ENCODE assay signal across 12 cellular contexts in the genomic region with DNA sequence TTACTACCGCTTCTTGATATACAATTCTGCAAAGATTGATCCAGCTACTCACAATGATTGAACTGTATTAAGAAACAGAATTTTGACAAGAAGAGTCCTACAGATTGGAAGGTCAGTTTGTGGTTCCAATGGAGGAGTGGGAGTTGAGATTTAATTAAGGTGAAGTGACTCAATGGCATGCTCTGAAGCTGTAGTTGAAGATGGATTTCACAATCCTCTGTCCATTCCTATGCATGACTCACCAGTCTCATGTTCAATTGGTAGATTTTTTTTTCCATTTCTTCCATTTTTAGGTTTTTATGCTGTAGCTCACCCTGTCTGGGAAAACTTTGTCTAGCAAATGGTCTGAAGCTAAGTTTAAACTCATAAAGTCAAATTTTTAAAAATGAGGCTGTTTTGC.
DNase-seq lines count a peak whose midpoint lies in the region; ATAC-seq, FAIRE-seq and TF ChIP-seq lines count a peak whose summit lies in the region.
"Had no signal": no experiment of that assay in that cellular context is flagged by ENCODE, and none has a peak within 500 bp of the region (broad histone marks: within the 10 kb centered on the region; RNA-seq: fewer than 3 reads in every experiment).

No MANE protein-coding gene starts in this region.

- no peak overlapping the region for H2AFZ ChIP-seq in HepG2 (ENCODE audit: low read length)

- H3K27me3 ChIP-seq in HepG2 (ENCODE audit: control insufficient read depth in 1 of 2, insufficient read depth in 2 of 2, low read length in 2 of 2), result no peaks in the 10 kb centered on the region; a peak in 1 of 5 replicates

- H3K4me1 ChIP-seq in HepG2 (ENCODE audit: insufficient read depth, low read length), result peaks cover 7% of the 10 kb centered on the region

- FAIRE-seq in HepG2 (lab: Jason Lieb, UNC), result no peak
- FAIRE-seq: G401.6 had no signal

- no peak overlapping the region for H3K4me3 ChIP-seq in astrocyte of the cerebellum (ENCODE audit: low read depth, low read length)
- no peak overlapping the region for H3K4me3 ChIP-seq in HepG2 (replicated peaks in 1 of 3; ENCODE audit: insufficient read depth in 1 of 3, low read depth in 2 of 3, low read length in 3 of 3)

- in situ Hi-C loops in Caki2 (cut with HindIII; ENCODE audit: low pct_unique_long_range_greater_than_20kb, low sequenced_read_pairs), result no loop called here
- in situ Hi-C loops in astrocyte of the cerebellum (cut with HindIII; ENCODE audit: low sequenced_read_pairs), result no loop called here
- in situ Hi-C loops in HepG2 (cut with HindIII; ENCODE audit: extremely low pct_ligation_motif_present, low pct_unique_long_range_greater_than_20kb), result loop anchor here (25.0 kb wide), 1 partner anchor 322 kb away; a partner anchor contains a TSS

- no peaks in the 10 kb centered on the region for H3K9me3 ChIP-seq in HepG2 (ENCODE audit: low read length)

- CTCF ChIA-PET in HepG2 (lab: Yijun Ruan, JAX; ENCODE audit: low intra/inter-chr PET ratio, low total read pairs), result no interaction called here

- peaks cover 0 to 16% of the 10 kb centered on the region in 2 experiments; a peak in 3 of 5 replicates for H3K36me3 ChIP-seq in HepG2 (replicated peaks in 1 of 2; ENCODE audit: control insufficient read depth in 1 of 2, insufficient read depth in 2 of 2, low read length in 2 of 2)

- H3K4me2 ChIP-seq in HepG2 (ENCODE audit: low read depth, low read length), result no peak overlapping the region

- TF ChIP-seq POLR2A in HepG2 (IDR thresholded peaks at IDR 0.05; ENCODE audit: insufficient read depth in 1 of 2, low read depth in 2 of 2, low read length in 2 of 2), result no peak

- TF ChIP-seq EP300 in HepG2 (IDR thresholded peaks at IDR 0.05; ENCODE audit: low read depth in 2 of 2, low read length in 2 of 2), result 0 out of 4 replicates have a peak, but pooled peaks of 1 of the 2 experiments have one; percentile 44
- TF ChIP-seq EP300 in HepG2 (CRISPR knock-in tag; IDR thresholded peaks at IDR 0.05; ENCODE audit: borderline replicate concordance), result no peak

- no peaks in the 10 kb centered on the region for H3K79me2 ChIP-seq in HepG2 (ENCODE audit: insufficient read depth, low read length)

- ATAC-seq in HepG2 (no peak), HG03095 (IDR thresholded peaks at IDR 0.05; ENCODE audit: unreplicated experiment) (no peak)
- ATAC-seq: stimulated activated memory B cell treated with anti-CD40 and anti-IgM and Interleukin-4, amounts not matched to agents 10 μg/mL and 1 μg/mL and 100 μg/mL, for 72 hours had no signal

- TF ChIP-seq RAD21 in HepG2 (CRISPR knock-in tag; IDR thresholded peaks at IDR 0.05), result no peak

- H4K20me1 ChIP-seq in HepG2 (ENCODE audit: insufficient read depth, low read length), result no peaks in the 10 kb centered on the region

- no TSS peak for BruUV-seq in HepG2 (replicated peaks; lab: Mats Ljungman, UMichigan)

- TF ChIP-seq CTCF in astrocyte of the cerebellum (IDR thresholded peaks at IDR 0.05; ENCODE audit: low read depth, low read length, missing control alignments) (no peak), HepG2 (CRISPR knock-in tag; IDR thresholded peaks at IDR 0.05) (no peak)

- DNase-seq in Caki2 (ENCODE audit: low read depth), result peak; percentile 44
- DNase-seq in LHCN-M2 (ENCODE audit: low read depth), result peak; percentile 87
- peak; percentile 75 for DNase-seq in astrocyte of the cerebellum (ENCODE audit: low read depth)
- DNase-seq in HepG2 (ENCODE audit: low spot score), result peak; percentile 62
- DNase-seq in KG1 (lab: John Stamatoyannopoulos, UW), result no peak
- DNase-seq in NCI-H2227 treated with DMSO at 0.1 percent for 48 hours (lab: John Stamatoyannopoulos, UW), result no peak
- DNase-seq in ureter (ENCODE audit: low spot score), result no peak
- DNase-seq: left cardiac atrium, NCI-H1092 had no signal

- H3K9ac ChIP-seq in HepG2 (ENCODE audit: insufficient read depth, low read depth, low read length), result no peak overlapping the region

- intact Hi-C loops in HepG2 (cut with micrococcal nuclease; ENCODE audit: unreplicated experiment), result no loop called here

- no peak overlapping the region for H3K27ac ChIP-seq in HepG2 (ENCODE audit: extremely low read length, insufficient read depth, low read length)

- WGBS in HepG2 (ENCODE audit: low lambda C conversion rate), result 96% methylated on average over 1 of the region's 1 CpG

- POLR2A ChIA-PET in HepG2 (lab: Yijun Ruan, JAX), result no interaction called here

TF ChIP-seq in HepG2, 621 proteins besides CTCF, POLR2A, EP300 and RAD21:
- TF ChIP-seq SMC3 (IDR thresholded peaks at IDR 0.05; ENCODE audit: low read length) (peak; percentile 6; the same call in 1 of the 2 replicates), CEBPG (CRISPR knock-in tag; IDR thresholded peaks at IDR 0.05) (peak; percentile 67), ZNF644 (CRISPR knock-in tag; IDR thresholded peaks at IDR 0.05; ENCODE audit: low read depth) (0 out of 2 replicates have a peak, but pooled peaks have one; percentile 18), MYC (CRISPR knock-in tag; IDR thresholded peaks at IDR 0.05; ENCODE audit: borderline replicate concordance) (no peak), ZNF747 (CRISPR knock-in tag; IDR thresholded peaks at IDR 0.05; ENCODE audit: borderline replicate concordance) (no peak), LCORL (IDR thresholded peaks at IDR 0.05) (no peak), LCORL (CRISPR knock-in tag; IDR thresholded peaks at IDR 0.05) (no peak), FOSL2 (CRISPR knock-in tag; IDR thresholded peaks at IDR 0.05) (peak; percentile 82), CEBPB (IDR thresholded peaks at IDR 0.05; ENCODE audit: borderline replicate concordance, low read depth, low read length) (peak; percentile 95), ZNF484 (CRISPR knock-in tag; IDR thresholded peaks at IDR 0.05; ENCODE audit: borderline replicate concordance, low read depth) (no peak), ZBTB7B (CRISPR knock-in tag; IDR thresholded peaks at IDR 0.05) (no peak)
- TF ChIP-seq, protein P1, sequence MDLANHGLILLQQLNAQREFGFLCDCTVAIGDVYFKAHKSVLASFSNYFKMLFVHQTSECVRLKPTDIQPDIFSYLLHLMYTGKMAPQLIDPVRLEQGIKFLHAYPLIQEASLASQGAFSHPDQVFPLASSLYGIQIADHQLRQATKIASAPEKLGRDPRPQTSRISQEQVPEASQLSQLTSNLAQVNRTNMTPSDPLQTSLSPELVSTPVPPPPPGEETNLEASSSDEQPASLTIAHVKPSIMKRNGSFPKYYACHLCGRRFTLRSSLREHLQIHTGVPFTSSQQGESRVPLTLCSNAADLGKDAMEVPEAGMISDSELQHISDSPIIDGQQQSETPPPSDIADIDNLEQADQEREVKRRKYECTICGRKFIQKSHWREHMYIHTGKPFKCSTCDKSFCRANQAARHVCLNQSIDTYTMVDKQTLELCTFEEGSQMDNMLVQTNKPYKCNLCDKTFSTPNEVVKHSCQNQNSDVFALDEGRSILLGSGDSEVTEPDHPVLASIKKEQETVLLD (CRISPR knock-in tag; IDR thresholded peaks at IDR 0.05; ENCODE audit: low read depth), result no peak
- TF ChIP-seq, protein P2, sequence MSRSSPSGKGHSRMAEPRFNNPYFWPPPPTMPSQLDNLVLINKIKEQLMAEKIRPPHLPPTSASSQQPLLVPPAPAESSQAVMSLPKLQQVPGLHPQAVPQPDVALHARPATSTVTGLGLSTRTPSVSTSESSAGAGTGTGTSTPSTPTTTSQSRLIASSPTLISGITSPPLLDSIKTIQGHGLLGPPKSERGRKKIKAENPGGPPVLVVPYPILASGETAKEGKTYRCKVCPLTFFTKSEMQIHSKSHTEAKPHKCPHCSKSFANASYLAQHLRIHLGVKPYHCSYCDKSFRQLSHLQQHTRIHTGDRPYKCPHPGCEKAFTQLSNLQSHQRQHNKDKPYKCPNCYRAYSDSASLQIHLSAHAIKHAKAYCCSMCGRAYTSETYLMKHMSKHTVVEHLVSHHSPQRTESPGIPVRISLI (CRISPR knock-in tag; IDR thresholded peaks at IDR 0.05; ENCODE audit: borderline replicate concordance), result 0 out of 2 replicates have a peak, but pooled peaks have one; percentile 29
- TF ChIP-seq, protein P3, sequence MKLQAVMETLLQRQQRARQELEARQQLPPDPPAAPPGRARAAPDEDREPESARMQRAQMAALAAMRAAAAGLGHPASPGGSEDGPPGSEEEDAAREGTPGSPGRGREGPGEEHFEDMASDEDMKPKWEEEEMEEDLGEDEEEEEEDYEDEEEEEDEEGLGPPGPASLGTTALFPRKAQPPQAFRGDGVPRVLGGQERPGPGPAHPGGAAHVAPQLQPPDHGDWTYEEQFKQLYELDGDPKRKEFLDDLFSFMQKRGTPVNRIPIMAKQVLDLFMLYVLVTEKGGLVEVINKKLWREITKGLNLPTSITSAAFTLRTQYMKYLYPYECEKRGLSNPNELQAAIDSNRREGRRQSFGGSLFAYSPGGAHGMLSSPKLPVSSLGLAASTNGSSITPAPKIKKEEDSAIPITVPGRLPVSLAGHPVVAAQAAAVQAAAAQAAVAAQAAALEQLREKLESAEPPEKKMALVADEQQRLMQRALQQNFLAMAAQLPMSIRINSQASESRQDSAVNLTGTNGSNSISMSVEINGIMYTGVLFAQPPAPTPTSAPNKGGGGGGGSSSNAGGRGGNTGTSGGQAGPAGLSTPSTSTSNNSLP (IDR thresholded peaks at IDR 0.05; ENCODE audit: low read depth, low read length), result peak; percentile 68; the same call in 1 of the 2 replicates
- TF ChIP-seq, protein P4, sequence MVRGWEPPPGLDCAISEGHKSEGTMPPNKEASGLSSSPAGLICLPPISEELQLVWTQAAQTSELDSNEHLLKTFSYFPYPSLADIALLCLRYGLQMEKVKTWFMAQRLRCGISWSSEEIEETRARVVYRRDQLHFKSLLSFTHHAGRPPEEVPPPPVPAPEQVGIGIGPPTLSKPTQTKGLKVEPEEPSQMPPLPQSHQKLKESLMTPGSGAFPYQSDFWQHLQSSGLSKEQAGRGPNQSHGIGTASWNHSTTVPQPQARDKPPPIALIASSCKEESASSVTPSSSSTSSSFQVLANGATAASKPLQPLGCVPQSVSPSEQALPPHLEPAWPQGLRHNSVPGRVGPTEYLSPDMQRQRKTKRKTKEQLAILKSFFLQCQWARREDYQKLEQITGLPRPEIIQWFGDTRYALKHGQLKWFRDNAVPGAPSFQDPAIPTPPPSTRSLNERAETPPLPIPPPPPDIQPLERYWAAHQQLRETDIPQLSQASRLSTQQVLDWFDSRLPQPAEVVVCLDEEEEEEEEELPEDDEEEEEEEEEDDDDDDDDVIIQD (CRISPR knock-in tag; IDR thresholded peaks at IDR 0.05; ENCODE audit: low read depth), result peak; percentile 77; the same call in 1 of the 2 replicates
- TF ChIP-seq, protein P5, sequence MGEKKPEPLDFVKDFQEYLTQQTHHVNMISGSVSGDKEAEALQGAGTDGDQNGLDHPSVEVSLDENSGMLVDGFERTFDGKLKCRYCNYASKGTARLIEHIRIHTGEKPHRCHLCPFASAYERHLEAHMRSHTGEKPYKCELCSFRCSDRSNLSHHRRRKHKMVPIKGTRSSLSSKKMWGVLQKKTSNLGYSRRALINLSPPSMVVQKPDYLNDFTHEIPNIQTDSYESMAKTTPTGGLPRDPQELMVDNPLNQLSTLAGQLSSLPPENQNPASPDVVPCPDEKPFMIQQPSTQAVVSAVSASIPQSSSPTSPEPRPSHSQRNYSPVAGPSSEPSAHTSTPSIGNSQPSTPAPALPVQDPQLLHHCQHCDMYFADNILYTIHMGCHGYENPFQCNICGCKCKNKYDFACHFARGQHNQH (CRISPR knock-in tag; IDR thresholded peaks at IDR 0.05), result no peak

Comparison
In these comparisons a context has a peak if more than half of its experiments do, and no peak if none do; other contexts are left out.
1. DNase-seq: peak in Caki2 (single experiment), LHCN-M2 (single experiment), astrocyte of the cerebellum (single experiment) and HepG2 (single experiment); none in KG1 (single experiment), NCI-H2227 treated with DMSO at 0.1 percent for 48 hours (single experiment) and ureter (single experiment).